2 cellular contexts compared by ENCODE assay signal in the genomic region with DNA sequence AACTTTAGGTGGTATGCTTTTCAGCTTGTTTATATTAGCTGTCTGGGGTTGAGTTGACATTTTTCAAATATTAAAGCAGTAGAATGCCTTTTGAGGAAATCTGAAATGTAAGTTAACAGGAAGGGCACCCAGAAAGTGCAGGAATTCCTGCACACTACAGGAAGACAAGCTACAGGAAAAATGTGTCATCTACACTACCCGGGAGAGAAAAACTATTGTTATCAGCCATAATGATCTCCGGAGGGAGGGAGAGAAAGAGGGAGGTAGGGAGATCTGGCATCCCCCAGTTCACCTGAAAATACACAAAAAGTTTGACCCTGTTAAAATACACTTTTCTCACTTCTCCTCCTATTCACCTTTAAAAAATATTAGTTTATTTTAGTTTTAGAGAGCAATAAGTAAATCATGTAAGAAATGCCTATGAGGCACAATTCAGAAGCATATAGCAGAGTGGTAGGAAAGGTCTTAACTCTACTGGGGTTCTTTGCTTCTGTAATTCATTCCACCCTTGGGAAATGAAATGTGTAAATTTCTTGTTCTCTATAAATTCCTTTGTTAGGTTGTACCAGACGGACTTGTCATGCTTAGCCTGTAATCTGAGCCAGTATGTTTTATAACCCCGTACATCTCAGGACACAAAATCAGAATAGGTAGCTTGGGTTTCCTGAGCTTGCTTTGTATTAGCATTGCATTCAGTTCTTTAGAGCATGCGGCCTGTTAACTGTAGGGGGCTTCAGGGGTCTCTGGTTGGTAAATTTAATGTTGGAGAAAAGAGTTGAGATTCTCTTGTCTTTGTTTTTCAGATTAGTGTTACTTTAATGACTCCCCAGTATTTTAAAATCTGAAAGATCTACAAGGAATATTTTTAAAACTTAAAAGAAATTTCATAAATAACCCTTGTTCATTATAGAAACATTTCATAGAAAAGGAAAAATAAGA.
TF ChIP-seq lines count a peak whose summit lies in the region.

No MANE protein-coding gene starts in this region.

TF ChIP-seq in GM12891, 5 proteins besides CTCF, POLR2A, EP300 and RAD21:
- no peak for TF ChIP-seq TAF1 (IDR thresholded peaks at IDR 0.05; ENCODE audit: low read depth, low read length)
- no peak for TF ChIP-seq POU2F2 (IDR thresholded peaks at IDR 0.05; ENCODE audit: low read depth, low read length)
- TF ChIP-seq PAX5 (IDR thresholded peaks at IDR 0.05; ENCODE audit: insufficient read depth, low read length, severe bottlenecking) = no peak
- no peak for TF ChIP-seq POLR2AphosphoS5 (IDR thresholded peaks at IDR 0.05; ENCODE audit: low read depth, low read length)
- TF ChIP-seq SPI1 (IDR thresholded peaks at IDR 0.05; ENCODE audit: low read depth, low read length) = no peak

TF ChIP-seq in endothelial cell of umbilical vein, 7 proteins besides CTCF, POLR2A, EP300 and RAD21 (continued from another document):
- TF ChIP-seq MAX (IDR thresholded peaks at IDR 0.05; ENCODE audit: insufficient read depth, insufficient read length) = no peak
- TF ChIP-seq GATA2 (IDR thresholded peaks at IDR 0.05; ENCODE audit: insufficient read depth, insufficient read length, low read depth, low read length) = peak; percentile 99
- peak; percentile 40 for TF ChIP-seq JUN (IDR thresholded peaks at IDR 0.05; ENCODE audit: borderline replicate concordance, insufficient read depth, insufficient read length, low read depth)
- no peak for TF ChIP-seq EZH2 (IDR thresholded peaks at IDR 0.05; ENCODE audit: borderline replicate concordance, low read depth, low read length, severe bottlenecking)
- TF ChIP-seq FOS (IDR thresholded peaks at IDR 0.05; ENCODE audit: borderline replicate concordance, insufficient read depth, low read length) = peak; percentile 72
- TF ChIP-seq POLR2AphosphoS5 (IDR thresholded peaks at IDR 0.05; ENCODE audit: insufficient read depth, low read depth, low read length) = peak; percentile 50
